16 cellular contexts compared by ENCODE assay signal in the genomic region with DNA sequence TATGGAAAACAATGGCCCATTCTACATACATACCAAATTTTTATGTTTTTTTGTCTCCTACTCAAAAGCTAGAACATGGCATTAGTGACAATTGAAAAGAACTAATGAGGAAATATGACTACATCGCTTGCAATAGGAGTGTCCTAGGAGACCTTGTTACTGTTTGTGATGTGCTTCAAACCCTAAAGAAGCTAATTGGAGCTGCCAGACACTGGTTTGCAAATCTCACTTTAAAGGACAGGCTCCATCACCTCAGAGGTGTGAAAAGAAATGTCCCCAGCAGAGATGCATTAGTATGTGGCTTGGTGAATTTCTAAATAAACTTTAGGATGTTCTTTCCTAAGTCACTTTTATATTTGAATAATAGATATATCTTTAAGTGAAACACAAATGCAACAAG.
"Had no signal": no experiment of that assay in that cellular context is flagged by ENCODE, and none has a peak within 500 bp of the region (broad histone marks: within the 10 kb centered on the region; RNA-seq: fewer than 3 reads in every experiment).

No MANE protein-coding gene starts in this region.

- H3K27me3 ChIP-seq: colonic mucosa, esophagus squamous epithelium, foreskin keratinocyte had no signal

- DNase-seq: colonic mucosa; dermis blood vessel endothelial cell; esophagus squamous epithelium; foreskin keratinocyte; head of caudate nucleus; hippocampal formation; lower lobe of right lung; midbrain; small intestine; stimulated activated CD4-positive, alpha-beta T cell treated with anti-CD3 and anti-CD28 coated beads, Interleukin-12 subunit alpha, Interleukin-12 subunit beta, amount 100 ng/mL, for 4 hours; stimulated activated naive CD4-positive, alpha-beta T cell treated with Interleukin-2 at 50 U/mL for 16 hours; trophoblast cell had no signal

- H3K36me3 ChIP-seq: colonic mucosa, esophagus squamous epithelium, lower lobe of right lung, prostate gland had no signal

- H3K9me3 Mint-ChIP-seq: memory B cell; natural killer cell treated with Interleukin-12 subunit alpha and Interleukin-12 subunit beta and Interleukin-15 and Interleukin-18, amount 100 ng/mL, for 72 hours had no signal

- H3K9me3 ChIP-seq: colonic mucosa, esophagus squamous epithelium, lower lobe of right lung, prostate gland had no signal

- H3K4me3 Mint-ChIP-seq: memory B cell; natural killer cell treated with Interleukin-12 subunit alpha and Interleukin-12 subunit beta and Interleukin-15 and Interleukin-18, amount 100 ng/mL, for 72 hours had no signal

- H3K27ac ChIP-seq: colonic mucosa, esophagus squamous epithelium, foreskin keratinocyte, lower lobe of right lung, parathyroid adenoma, prostate gland had no signal

- H3K4me1 ChIP-seq: colonic mucosa, esophagus squamous epithelium, foreskin keratinocyte, lower lobe of right lung, prostate gland had no signal

- H3K4me3 ChIP-seq: colonic mucosa, esophagus squamous epithelium, lower lobe of right lung, prostate gland had no signal

- ATAC-seq: foreskin keratinocyte; lower lobe of right lung; natural killer cell treated with Interleukin-12 subunit alpha and Interleukin-12 subunit beta and Interleukin-15 and Interleukin-18, amount 100 ng/mL, for 72 hours had no signal

- H3K27ac Mint-ChIP-seq: memory B cell; natural killer cell treated with Interleukin-12 subunit alpha and Interleukin-12 subunit beta and Interleukin-15 and Interleukin-18, amount 100 ng/mL, for 72 hours had no signal

- H3K27me3 Mint-ChIP-seq: memory B cell; natural killer cell treated with Interleukin-12 subunit alpha and Interleukin-12 subunit beta and Interleukin-15 and Interleukin-18, amount 100 ng/mL, for 72 hours had no signal

- H3K36me3 Mint-ChIP-seq: natural killer cell treated with Interleukin-12 subunit alpha and Interleukin-12 subunit beta and Interleukin-15 and Interleukin-18, amount 100 ng/mL, for 72 hours had no signal
